Comparison of ENCODE assay signal across 1 cellular context in the genomic region with DNA sequence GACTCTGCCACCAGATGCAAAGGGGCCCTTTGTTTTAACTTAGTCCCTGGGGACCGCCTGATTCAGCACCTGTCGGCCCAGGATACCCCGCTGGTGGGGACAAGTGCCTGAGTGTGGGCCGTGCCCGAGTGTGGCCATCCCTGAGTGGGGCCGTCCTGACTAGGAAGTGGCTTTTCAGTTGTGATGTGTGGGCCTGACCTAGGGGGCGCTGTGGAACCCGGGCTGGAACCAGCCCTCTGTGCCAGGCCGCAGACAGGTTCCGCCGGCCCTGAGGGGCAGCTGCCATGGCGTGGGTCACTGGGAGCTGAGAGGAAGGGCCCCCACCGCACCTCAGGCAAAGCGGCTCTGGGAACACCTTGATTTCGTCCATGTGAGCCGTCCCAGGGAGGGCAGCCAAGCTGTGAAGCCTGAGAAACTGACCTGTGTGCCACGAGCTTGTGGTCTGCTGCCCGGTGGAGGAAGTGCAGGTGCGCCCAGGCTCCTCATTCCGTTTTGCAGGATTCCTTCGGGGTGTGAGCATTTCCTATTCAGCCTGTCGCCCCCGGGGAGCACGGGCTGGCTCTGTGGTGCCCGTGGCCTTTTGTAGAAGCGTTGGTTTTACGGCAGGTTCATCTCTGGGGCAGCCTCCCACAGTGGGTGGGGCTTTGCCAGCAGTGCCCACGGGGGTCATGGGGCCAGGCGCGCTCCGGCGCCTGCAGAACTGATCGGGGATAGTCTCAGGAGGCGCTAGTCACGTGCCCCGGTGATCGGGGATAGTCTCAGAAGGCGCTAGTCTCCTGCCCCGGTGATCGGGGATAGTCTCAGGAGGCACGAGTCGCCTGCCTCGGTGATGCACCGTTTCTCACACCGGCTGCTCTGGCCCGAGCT.
TF ChIP-seq lines count a peak whose summit lies in the region.

No MANE protein-coding gene starts in this region.

TF ChIP-seq in GM12878, 131 proteins besides CTCF, POLR2A, EP300 and RAD21 (continued from another document):
- TF ChIP-seq GATAD2B (conservative IDR thresholded peaks at IDR 0.05; ENCODE audit: low read depth) (0 out of 2 replicates have a peak, but pooled peaks have one; percentile 51), RUNX3 (IDR thresholded peaks at IDR 0.05; ENCODE audit: low read length) (peak; percentile 42), SMARCA5 (IDR thresholded peaks at IDR 0.05) (peak; percentile 90), BACH1 (IDR thresholded peaks at IDR 0.05; ENCODE audit: borderline replicate concordance) (peak; percentile 33; the same call in 1 of the 2 replicates), IRF3 (IDR thresholded peaks at IDR 0.05) (no peak)
